Comparison of ENCODE assay signal across 27 cellular contexts in the genomic region with DNA sequence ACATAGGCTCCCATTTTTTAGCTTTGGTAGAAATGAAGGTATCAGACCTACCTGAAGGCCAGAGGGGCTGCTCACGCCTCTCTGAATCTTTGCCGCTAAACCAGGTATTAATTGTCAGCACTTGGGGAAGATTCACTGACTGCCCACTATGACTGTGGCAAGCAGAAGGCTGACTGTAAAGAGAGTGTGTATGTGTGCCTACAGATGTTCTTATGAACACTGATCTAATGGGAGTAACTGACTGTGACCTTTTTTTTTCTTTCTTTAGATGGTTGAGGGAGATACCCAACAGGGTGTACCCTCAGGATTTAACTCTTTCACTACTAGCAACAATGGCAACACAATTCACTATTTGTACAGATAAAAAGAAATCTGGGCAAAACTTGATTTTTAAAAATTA. TPM values are rescaled to one million over a fixed set of nuclear protein-coding genes. Genes with fewer than 3 reads are reported as not detected.
"Had no signal": no experiment of that assay in that cellular context is flagged by ENCODE, and none has a peak within 500 bp of the region (broad histone marks: within the 10 kb centered on the region; RNA-seq: fewer than 3 reads in every experiment).

RAG2 (minus strand) TSS at position 186 of the 400 bp plus-strand sequence. CDS start 4,068 bp downstream, outside the sequence.

- H3K27me3 ChIP-seq: right lobe of liver, upper lobe of left lung, vagina had no signal

- H3K4me3 ChIP-seq: esophagus squamous epithelium, left lung, lower lobe of right lung, right lobe of liver, thoracic aorta, upper lobe of left lung, vagina had no signal

- H3K27ac ChIP-seq: esophagus squamous epithelium, left lung, lower lobe of right lung, right lobe of liver, thoracic aorta, upper lobe of left lung, vagina had no signal

- DNase-seq: activated B cell treated with CpG ODN at 0.5 μM for 24 hours; activated CD4-positive, alpha-beta T cell treated with anti-CD3 and anti-CD28 coated beads for 36 hours; activated CD8-positive, alpha-beta memory T cell treated with anti-CD3 and anti-CD28 coated beads, Interleukin-2, amount 10 ng/mL, durations not matched to agents 7 days and 5 days; activated CD8-positive, alpha-beta T cell treated with anti-CD3 and anti-CD28 coated beads, Interleukin-2, amount 10 ng/mL, durations not matched to agents 7 days and 5 days; activated T-cell treated with anti-CD3 and anti-CD28 coated beads, Interleukin-2, amount 50 U/mL, for 48 hours; endodermal cell; esophagus squamous epithelium; foreskin melanocyte; left lung; lower lobe of right lung; mesenchymal stem cell; natural killer cell; right lobe of liver; stimulated activated CD4-positive, alpha-beta T cell treated with anti-CD3 and anti-CD28 coated beads, Interleukin-4, amount 100 ng/mL, for 1 hour; T-helper 17 cell; T1000; upper lobe of left lung had no signal

- FAIRE-seq: bronchial epithelial cell had no signal

- H3K9me3 ChIP-seq: esophagus squamous epithelium, left lung, lower lobe of right lung, right lobe of liver, thoracic aorta, upper lobe of left lung, vagina had no signal

- ATAC-seq: activated CD4-positive, alpha-beta T cell treated with anti-CD3 and anti-CD28 coated beads for 36 hours; activated CD8-positive, alpha-beta memory T cell treated with anti-CD3 and anti-CD28 coated beads, Interleukin-2, amount 10 ng/mL, durations not matched to agents 7 days and 5 days; activated CD8-positive, alpha-beta T cell treated with anti-CD3 and anti-CD28 coated beads, Interleukin-2, amount 10 ng/mL, durations not matched to agents 7 days and 5 days; activated naive CD4-positive, alpha-beta T cell treated with anti-CD3 and anti-CD28 coated beads, Interleukin-2, amount 50 U/mL, for 72 hours; left lung; lower lobe of right lung; natural killer cell; right lobe of liver; stimulated activated effector memory CD8-positive, alpha-beta T cell treated with anti-CD3 and anti-CD28 coated beads, Interleukin-12 subunit alpha, Interleukin-12 subunit beta, amount 100 ng/mL, for 72 hours; T-helper 17 cell had no signal

- H3K36me3 ChIP-seq: esophagus squamous epithelium, left lung, lower lobe of right lung, right lobe of liver, thoracic aorta, upper lobe of left lung, vagina had no signal

RNA-seq across cellular contexts. Expression of gene RAG2, which starts in this region (rescaled TPM):
- total RNA-seq: activated B cell treated with CpG ODN at 0.5 μM for 24 hours; activated CD4-positive, alpha-beta T cell treated with anti-CD3 and anti-CD28 coated beads for 36 hours; activated CD8-positive, alpha-beta memory T cell treated with anti-CD3 and anti-CD28 coated beads, Interleukin-2, amount 10 ng/mL, durations not matched to agents 7 days and 5 days; activated CD8-positive, alpha-beta T cell treated with anti-CD3 and anti-CD28 coated beads, Interleukin-2, amount 10 ng/mL, durations not matched to agents 7 days and 5 days; activated naive CD4-positive, alpha-beta T cell treated with anti-CD3 and anti-CD28 coated beads, Interleukin-2, amount 50 U/mL, for 72 hours; activated T-helper 2 cell treated with anti-CD3 and anti-CD28 coated beads, Interferon-gamma antibody, Interleukin-2, Interleukin-4, amounts not matched to agents 10 μg/mL and 5 μg/mL and 100 μg/mL, durations not matched to agents 14 hours and 24 hours and 36 hours; bronchial epithelial cell; endodermal cell; esophagus squamous epithelium; left lung; lower lobe of right lung; natural killer cell; osteoblast; posterior vena cava; right lobe of liver; skeletal muscle tissue; subcutaneous adipose tissue; T-helper 17 cell; thoracic aorta; upper lobe of left lung; vagina had no signal
